1 cellular context compared by ENCODE assay signal in genomic region chr10:88927291-88927690, GRCh38.
TF ChIP-seq lines count a peak whose summit lies in the region.

No MANE protein-coding gene starts in this region.

TF ChIP-seq in HepG2, 621 proteins besides CTCF, POLR2A, EP300 and RAD21:
- TF ChIP-seq ZNF383 (CRISPR knock-in tag; IDR thresholded peaks at IDR 0.05; ENCODE audit: borderline replicate concordance), result no peak
- no peak for TF ChIP-seq HOXA9 (CRISPR knock-in tag; IDR thresholded peaks at IDR 0.05; ENCODE audit: borderline replicate concordance)
- no peak for TF ChIP-seq ZBTB20 (CRISPR knock-in tag; IDR thresholded peaks at IDR 0.05; ENCODE audit: borderline replicate concordance, low read depth)
